ENCODE assay signal across 25 cellular contexts in genomic region chr5:151906246-151906645, GRCh38. TPM values are rescaled to one million over a fixed set of nuclear protein-coding genes. Genes with fewer than 3 reads are reported as not detected.
DNase-seq lines count a peak whose midpoint lies in the region; TF ChIP-seq lines count a peak whose summit lies in the region.
"Had no signal": no experiment of that assay in that cellular context is flagged by ENCODE, and none has a peak within 500 bp of the region (broad histone marks: within the 10 kb centered on the region; RNA-seq: fewer than 3 reads in every experiment).

No MANE protein-coding gene starts in this region.

- no peaks in the 10 kb centered on the region; the same call in 1 of the 2 replicates for H3K27me3 ChIP-seq in SJSA1 (replicated peaks)

- H3K36me3 ChIP-seq in SJSA1: no peaks in the 10 kb centered on the region

- DNase-seq in Daoy (ENCODE audit: low read depth): peak; percentile 41
- DNase-seq in SJSA1 (ENCODE audit: low read depth in 1 of 2, low spot score in 2 of 2): peak in 1 of 2 experiments; percentile 67
- DNase-seq in myocyte (ENCODE audit: low read depth): peak; percentile 12
- DNase-seq in NOMO-1 treated with DMSO at 0.1 percent for 48 hours (lab: John Stamatoyannopoulos, UW; ENCODE audit: unreplicated experiment): no peak
- DNase-seq in NCI-H2171 (lab: John Stamatoyannopoulos, UW): no peak
- DNase-seq in NCI-H2171 treated with DMSO at 0.1 percent for 48 hours (lab: John Stamatoyannopoulos, UW): no peak
- no peak for DNase-seq in NOMO-1 (lab: John Stamatoyannopoulos, UW; ENCODE audit: unreplicated experiment in 2 of 2)
- DNase-seq: activated CD4-positive, alpha-beta T cell treated with anti-CD3 and anti-CD28 coated beads, Interleukin-2, amount 50 U/mL, for 1 hour; activated CD8-positive, alpha-beta memory T cell treated with anti-CD3 and anti-CD28 coated beads, Interleukin-2, amount 50 U/mL, for 4 hours; dermis blood vessel endothelial cell; GDM1; GOT3; MV-4-11; NCI-H1930; NCI-H524; nucleus accumbens; right cardiac atrium; T-helper 2 cell had no signal

- TF ChIP-seq EP300 in Ishikawa (IDR thresholded peaks at IDR 0.05; ENCODE audit: borderline replicate concordance): peak; percentile 83

- H3K27ac ChIP-seq in SJSA1: peak overlapping the region; percentile 52
- H3K27ac ChIP-seq: hepatocyte had no signal

- no peaks in the 10 kb centered on the region for H3K9me3 ChIP-seq in SJSA1 (replicated peaks)

- peaks cover 47% of the 10 kb centered on the region for H3K4me1 ChIP-seq in SJSA1 (replicated peaks)

- H3K4me3 ChIP-seq in SJSA1: no peak overlapping the region
- H3K4me3 ChIP-seq: hepatocyte, K562, lung had no signal

- TF ChIP-seq RAD21 in Ishikawa (IDR thresholded peaks at IDR 0.05; ENCODE audit: low read depth): no peak

TF ChIP-seq in Ishikawa, 13 proteins besides CTCF, POLR2A, EP300 and RAD21:
- TF ChIP-seq TEAD4 (IDR thresholded peaks at IDR 0.05) (peak; percentile 85), TCF12 (IDR thresholded peaks at IDR 0.05; ENCODE audit: low read depth) (peak; percentile 80), ZBTB7A (IDR thresholded peaks at IDR 0.05; ENCODE audit: low read depth) (no peak), TAF1 (IDR thresholded peaks at IDR 0.05; ENCODE audit: low read depth) (no peak), USF1 (IDR thresholded peaks at IDR 0.05) (no peak), CREB1 (IDR thresholded peaks at IDR 0.05; ENCODE audit: low read depth) (no peak), EGR1 (IDR thresholded peaks at IDR 0.05) (no peak), YY1 (IDR thresholded peaks at IDR 0.05; ENCODE audit: low read depth) (no peak), NFIC (IDR thresholded peaks at IDR 0.05) (peak; percentile 96), CEBPB (IDR thresholded peaks at IDR 0.05) (peak; percentile 23; the same call in 1 of the 2 replicates), FOXM1 (IDR thresholded peaks at IDR 0.05; ENCODE audit: borderline replicate concordance, low read depth) (peak; percentile 80)
- TF ChIP-seq, protein P1, sequence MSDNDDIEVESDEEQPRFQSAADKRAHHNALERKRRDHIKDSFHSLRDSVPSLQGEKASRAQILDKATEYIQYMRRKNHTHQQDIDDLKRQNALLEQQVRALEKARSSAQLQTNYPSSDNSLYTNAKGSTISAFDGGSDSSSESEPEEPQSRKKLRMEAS (IDR thresholded peaks at IDR 0.05): no peak
- TF ChIP-seq, protein P2, sequence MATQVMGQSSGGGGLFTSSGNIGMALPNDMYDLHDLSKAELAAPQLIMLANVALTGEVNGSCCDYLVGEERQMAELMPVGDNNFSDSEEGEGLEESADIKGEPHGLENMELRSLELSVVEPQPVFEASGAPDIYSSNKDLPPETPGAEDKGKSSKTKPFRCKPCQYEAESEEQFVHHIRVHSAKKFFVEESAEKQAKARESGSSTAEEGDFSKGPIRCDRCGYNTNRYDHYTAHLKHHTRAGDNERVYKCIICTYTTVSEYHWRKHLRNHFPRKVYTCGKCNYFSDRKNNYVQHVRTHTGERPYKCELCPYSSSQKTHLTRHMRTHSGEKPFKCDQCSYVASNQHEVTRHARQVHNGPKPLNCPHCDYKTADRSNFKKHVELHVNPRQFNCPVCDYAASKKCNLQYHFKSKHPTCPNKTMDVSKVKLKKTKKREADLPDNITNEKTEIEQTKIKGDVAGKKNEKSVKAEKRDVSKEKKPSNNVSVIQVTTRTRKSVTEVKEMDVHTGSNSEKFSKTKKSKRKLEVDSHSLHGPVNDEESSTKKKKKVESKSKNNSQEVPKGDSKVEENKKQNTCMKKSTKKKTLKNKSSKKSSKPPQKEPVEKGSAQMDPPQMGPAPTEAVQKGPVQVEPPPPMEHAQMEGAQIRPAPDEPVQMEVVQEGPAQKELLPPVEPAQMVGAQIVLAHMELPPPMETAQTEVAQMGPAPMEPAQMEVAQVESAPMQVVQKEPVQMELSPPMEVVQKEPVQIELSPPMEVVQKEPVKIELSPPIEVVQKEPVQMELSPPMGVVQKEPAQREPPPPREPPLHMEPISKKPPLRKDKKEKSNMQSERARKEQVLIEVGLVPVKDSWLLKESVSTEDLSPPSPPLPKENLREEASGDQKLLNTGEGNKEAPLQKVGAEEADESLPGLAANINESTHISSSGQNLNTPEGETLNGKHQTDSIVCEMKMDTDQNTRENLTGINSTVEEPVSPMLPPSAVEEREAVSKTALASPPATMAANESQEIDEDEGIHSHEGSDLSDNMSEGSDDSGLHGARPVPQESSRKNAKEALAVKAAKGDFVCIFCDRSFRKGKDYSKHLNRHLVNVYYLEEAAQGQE (IDR thresholded peaks at IDR 0.05; ENCODE audit: low read depth): no peak
TF ChIP-seq in Ishikawa: peak in this region for 5.

RNA-seq across cellular contexts. Expression of gene GLRA1, which starts 18.4 kb away (rescaled TPM):
- total RNA-seq in Daoy (2014; rRNA removed; shearing (Covaris generic)): not detected in 2 replicates
- total RNA-seq in SJSA1 (2014; rRNA removed; shearing (Covaris generic)): not detected in 2 replicates
- not detected in 2 replicates for total RNA-seq in myocyte
- 0.06 TPM for polyA plus RNA-seq in myocyte (2012)
- total RNA-seq: dermis blood vessel endothelial cell, fibroblast of villous mesenchyme, hepatocyte, K562, lung, right cardiac atrium, subcutaneous adipose tissue, urinary bladder had no signal
- polyA plus RNA-seq: hepatocyte, K562, lung, right cardiac atrium, urinary bladder had no signal

Comparison
In these comparisons a context has a peak if more than half of its experiments do, and no peak if none do; other contexts are left out.
1. DNase-seq: peak in Daoy (single experiment) and myocyte (single experiment); none in NOMO-1 treated with DMSO at 0.1 percent for 48 hours (single experiment), NCI-H2171 (single experiment), NCI-H2171 treated with DMSO at 0.1 percent for 48 hours (single experiment) and NOMO-1 (0 of 2).